Comparison of ENCODE assay signal across 20 cellular contexts in the genomic region with DNA sequence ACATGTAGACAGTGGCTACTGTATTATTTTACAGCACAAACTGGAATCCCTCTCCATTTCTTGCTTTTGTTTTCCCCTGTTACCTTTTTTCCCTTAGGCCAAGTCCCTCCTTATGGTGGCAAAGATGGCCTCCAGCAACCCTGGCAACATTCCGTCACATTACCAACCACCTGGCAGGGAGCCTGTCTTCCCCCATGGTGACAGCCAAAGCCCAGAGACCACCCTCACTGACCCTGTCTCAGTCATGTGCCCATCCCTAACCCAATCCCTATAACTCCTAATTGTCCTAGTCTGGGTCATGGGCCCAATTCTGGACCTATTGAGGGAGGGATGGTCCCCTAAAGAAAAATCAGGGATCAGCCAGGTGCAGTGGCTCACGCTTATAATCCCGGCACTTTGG.
"Had no signal": no experiment of that assay in that cellular context is flagged by ENCODE, and none has a peak within 500 bp of the region (broad histone marks: within the 10 kb centered on the region; RNA-seq: fewer than 3 reads in every experiment).

No MANE protein-coding gene starts in this region.

- H3K9me3 ChIP-seq: adrenal gland, pancreas, sigmoid colon, spleen had no signal

- H3K4me1 ChIP-seq: spleen had no signal

- H3K4me3 Mint-ChIP-seq: activated T-helper 1 cell treated with anti-CD3 and anti-CD28 coated beads, Interleukin-12 subunit alpha, Interleukin-12 subunit beta, Interleukin-2, Interleukin-4 antibody, amounts not matched to agents 30 ng/mL and 10 ng/mL and 1 ng/mL, durations not matched to agents 14 hours and 24 hours and 36 hours; effector memory CD8-positive, alpha-beta T cell; naive B cell; stimulated activated naive B cell treated with anti-CD40 and anti-IgM and Interleukin-4, amounts not matched to agents 10 μg/mL and 1 μg/mL and 100 μg/mL, for 72 hours; T-helper 17 cell had no signal

- H3K27ac Mint-ChIP-seq: activated T-helper 1 cell treated with anti-CD3 and anti-CD28 coated beads, Interleukin-12 subunit alpha, Interleukin-12 subunit beta, Interleukin-2, Interleukin-4 antibody, amounts not matched to agents 30 ng/mL and 10 ng/mL and 1 ng/mL, durations not matched to agents 14 hours and 24 hours and 36 hours; naive B cell; stimulated activated naive B cell treated with anti-CD40 and anti-IgM and Interleukin-4, amounts not matched to agents 10 μg/mL and 1 μg/mL and 100 μg/mL, for 72 hours; T-helper 17 cell had no signal

- H3K4me1 Mint-ChIP-seq: naive B cell; stimulated activated naive B cell treated with anti-CD40 and anti-IgM and Interleukin-4, amounts not matched to agents 10 μg/mL and 1 μg/mL and 100 μg/mL, for 72 hours; T-helper 17 cell had no signal

- H3K9me3 Mint-ChIP-seq: activated naive CD4-positive, alpha-beta T cell treated with anti-CD3 and anti-CD28 coated beads, Interleukin-2, amount 50 U/mL, for 72 hours; activated T-helper 1 cell treated with anti-CD3 and anti-CD28 coated beads, Interleukin-12 subunit alpha, Interleukin-12 subunit beta, Interleukin-2, Interleukin-4 antibody, amounts not matched to agents 30 ng/mL and 10 ng/mL and 1 ng/mL, durations not matched to agents 14 hours and 24 hours and 36 hours; effector memory CD8-positive, alpha-beta T cell; naive B cell; stimulated activated naive B cell treated with anti-CD40 and anti-IgM and Interleukin-4, amounts not matched to agents 10 μg/mL and 1 μg/mL and 100 μg/mL, for 72 hours had no signal

- H3K36me3 ChIP-seq: adrenal gland, pancreas, sigmoid colon, spleen had no signal

- H3K27ac ChIP-seq: adrenal gland, foreskin keratinocyte, pancreas, sigmoid colon, spleen, VCaP had no signal

- H3K27me3 Mint-ChIP-seq: naive B cell, T-helper 17 cell had no signal

- DNase-seq: activated CD4-positive, alpha-beta T cell treated with anti-CD3 and anti-CD28 coated beads, Interleukin-2, amount 50 U/mL, for 1 hour; activated CD4-positive, CD25-positive, alpha-beta regulatory T cell treated with anti-CD3 and anti-CD28 coated beads, Interleukin-2, amount 50 U/mL, for 72 hours; activated gamma-delta T cell treated with Interleukin-2 at 50 U/mL for 16 hours; activated T-cell treated with anti-CD3 and anti-CD28 coated beads for 4 hours; adrenal gland; dermis blood vessel endothelial cell; effector memory CD8-positive, alpha-beta T cell; foreskin keratinocyte; hippocampal formation; left colon; naive B cell; pancreas; sigmoid colon; spleen; stimulated activated CD4-positive, alpha-beta T cell treated with anti-CD3 and anti-CD28 coated beads, Interleukin-4, amount 100 ng/mL, for 4 hours; stimulated activated naive B cell treated with anti-CD40 and anti-IgM and Interleukin-4, amounts not matched to agents 10 μg/mL and 1 μg/mL and 100 μg/mL, for 72 hours; T-helper 17 cell had no signal

- H3K4me3 ChIP-seq: adrenal gland, pancreas, sigmoid colon, spleen had no signal

- H3K36me3 Mint-ChIP-seq: activated naive CD4-positive, alpha-beta T cell treated with anti-CD3 and anti-CD28 coated beads, Interleukin-2, amount 50 U/mL, for 72 hours; naive B cell; stimulated activated naive B cell treated with anti-CD40 and anti-IgM and Interleukin-4, amounts not matched to agents 10 μg/mL and 1 μg/mL and 100 μg/mL, for 72 hours had no signal

- ATAC-seq: activated naive CD4-positive, alpha-beta T cell treated with anti-CD3 and anti-CD28 coated beads, Interleukin-2, amount 50 U/mL, for 72 hours; effector memory CD8-positive, alpha-beta T cell; foreskin keratinocyte; left colon; pancreas; stimulated activated naive B cell treated with anti-CD40 and anti-IgM and Interleukin-4, amounts not matched to agents 10 μg/mL and 1 μg/mL and 100 μg/mL, for 72 hours; T-helper 17 cell had no signal
